1 cellular context compared by ENCODE assay signal in the genomic region with DNA sequence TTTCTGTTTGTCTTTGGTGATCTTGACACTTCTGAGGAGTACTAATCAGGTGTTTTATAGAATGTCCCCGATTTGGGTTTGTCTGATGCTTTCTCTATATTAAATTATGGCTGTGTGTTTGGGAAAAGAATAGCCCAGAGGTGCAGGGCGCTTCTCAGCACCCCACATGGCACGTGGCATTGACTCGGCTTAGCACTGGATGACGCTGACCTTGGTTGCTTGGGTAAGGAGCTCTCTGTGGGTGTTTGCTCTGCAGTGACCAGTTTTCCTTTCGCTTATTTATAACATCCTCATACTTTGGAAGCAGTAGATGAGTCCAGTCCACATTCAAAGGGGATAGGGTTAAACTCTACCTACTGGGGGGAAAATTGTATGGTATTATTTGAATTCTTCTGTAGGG.
TF ChIP-seq lines count a peak whose summit lies in the region.

No MANE protein-coding gene starts in this region.

TF ChIP-seq in A549, 52 proteins besides CTCF, POLR2A, EP300 and RAD21 (continued from another document):
- TF ChIP-seq FOSB (CRISPR knock-in tag; IDR thresholded peaks at IDR 0.05) (no peak), CBX8 (IDR thresholded peaks at IDR 0.05) (no peak), CBX2 (IDR thresholded peaks at IDR 0.05; ENCODE audit: borderline replicate concordance, low read depth) (no peak), MYC (IDR thresholded peaks at IDR 0.05; ENCODE audit: borderline replicate concordance, low read length) (no peak), POLR2AphosphoS2 (conservative IDR thresholded peaks at IDR 0.05; ENCODE audit: low read length) (no peak), SMC3 (IDR thresholded peaks at IDR 0.05) (no peak), EHF (CRISPR knock-in tag; IDR thresholded peaks at IDR 0.05) (no peak), BHLHE40 (IDR thresholded peaks at IDR 0.05; ENCODE audit: low read depth, low read length) (no peak), HOXB5 (CRISPR knock-in tag; IDR thresholded peaks at IDR 0.05) (no peak), RARB (CRISPR knock-in tag; IDR thresholded peaks at IDR 0.05) (no peak), HOXA7 (CRISPR knock-in tag; IDR thresholded peaks at IDR 0.05) (no peak)
- TF ChIP-seq, protein P1, sequence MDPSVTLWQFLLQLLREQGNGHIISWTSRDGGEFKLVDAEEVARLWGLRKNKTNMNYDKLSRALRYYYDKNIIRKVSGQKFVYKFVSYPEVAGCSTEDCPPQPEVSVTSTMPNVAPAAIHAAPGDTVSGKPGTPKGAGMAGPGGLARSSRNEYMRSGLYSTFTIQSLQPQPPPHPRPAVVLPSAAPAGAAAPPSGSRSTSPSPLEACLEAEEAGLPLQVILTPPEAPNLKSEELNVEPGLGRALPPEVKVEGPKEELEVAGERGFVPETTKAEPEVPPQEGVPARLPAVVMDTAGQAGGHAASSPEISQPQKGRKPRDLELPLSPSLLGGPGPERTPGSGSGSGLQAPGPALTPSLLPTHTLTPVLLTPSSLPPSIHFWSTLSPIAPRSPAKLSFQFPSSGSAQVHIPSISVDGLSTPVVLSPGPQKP (IDR thresholded peaks at IDR 0.05; ENCODE audit: low read depth, low read length), result no peak
